ENCODE assay signal across 26 cellular contexts in the genomic region with DNA sequence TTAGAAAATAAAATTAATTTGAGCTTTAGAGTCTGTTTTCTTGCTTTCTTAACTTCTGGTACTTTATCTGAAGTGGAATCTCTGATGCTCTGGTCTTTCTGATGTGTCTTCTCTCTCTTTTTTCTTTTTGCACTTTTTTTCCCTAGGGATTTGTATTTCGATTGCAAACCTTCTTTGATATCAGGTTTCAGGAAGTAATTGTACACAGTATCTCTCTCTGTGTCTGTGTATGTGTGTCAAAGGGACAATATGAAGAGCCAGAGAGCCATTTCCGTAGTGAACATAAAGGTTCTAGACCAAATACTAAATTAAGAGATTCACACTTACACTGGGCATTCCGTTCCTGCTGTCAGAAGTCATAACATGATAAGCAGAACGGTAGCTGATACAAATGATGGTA.
DNase-seq lines count a peak whose midpoint lies in the region; ATAC-seq, FAIRE-seq and TF ChIP-seq lines count a peak whose summit lies in the region.
"Had no signal": no experiment of that assay in that cellular context is flagged by ENCODE, and none has a peak within 500 bp of the region (broad histone marks: within the 10 kb centered on the region; RNA-seq: fewer than 3 reads in every experiment).

No MANE protein-coding gene starts in this region.

- H3K4me2 ChIP-seq in endothelial cell of umbilical vein (ENCODE audit: insufficient read depth, low read length) = no peak overlapping the region

- WGBS in pancreas, 2 donors = 35 to 49% methylated on average over 4 of the region's 4 CpGs

- H3K27ac ChIP-seq in endothelial cell of umbilical vein (ENCODE audit: insufficient read depth, low read depth, low read length) (no peak overlapping the region), pancreas (no peak overlapping the region)
- H3K27ac ChIP-seq: 22Rv1, C4-2B, HL-60, RWPE1, SK-N-MC, upper lobe of right lung had no signal

- ATAC-seq in pancreas = no peak
- ATAC-seq: stimulated activated naive B cell treated with anti-CD40 and anti-IgM and Interleukin-4, amounts not matched to agents 10 μg/mL and 1 μg/mL and 100 μg/mL, for 72 hours had no signal

- DNase-seq in NCI-H345 (lab: John Stamatoyannopoulos, UW) (peak; percentile 4), NCI-H345 treated with DMSO at 0.1 percent for 48 hours (lab: John Stamatoyannopoulos, UW; ENCODE audit: unreplicated experiment) (no peak), NCI-H1092 (lab: John Stamatoyannopoulos, UW) (peak; percentile 17), NCI-H69 (lab: John Stamatoyannopoulos, UW) (peak; percentile 36), endothelial cell of umbilical vein (ENCODE audit: low read depth, low spot score) (peak; percentile 4), D721Med (ENCODE audit: insufficient read length, low spot score) (no peak), pancreas (no peak), posterior cingulate gyrus (no peak)
- DNase-seq: activated CD4-positive, alpha-beta T cell treated with anti-CD3 and anti-CD28 coated beads, Interleukin-2, amount 10 ng/mL, durations not matched to agents 7 days and 5 days; activated effector memory CD4-positive, alpha-beta T cell treated with anti-CD3 and anti-CD28 coated beads, Interleukin-2, amount 50 U/mL, for 16 hours; activated naive CD8-positive, alpha-beta T cell treated with anti-CD3 and anti-CD28 coated beads for 36 hours; activated T-cell treated with anti-CD3 and anti-CD28 coated beads, Interleukin-2, amount 50 U/mL, for 24 hours; aorta; H7; KG1; NCI-H2107; stimulated activated naive B cell treated with anti-CD40 and anti-IgM and Interleukin-4, amounts not matched to agents 10 μg/mL and 1 μg/mL and 100 μg/mL, for 72 hours; substantia nigra; upper lobe of right lung had no signal

- TF ChIP-seq CTCF in endothelial cell of umbilical vein (IDR thresholded peaks at IDR 0.05; ENCODE audit: extremely low read depth in 1 of 2, insufficient read depth in 1 of 2, low read depth in 1 of 2, low read length in 2 of 2) = no peak
- no peak for TF ChIP-seq CTCF in D721Med (IDR thresholded peaks at IDR 0.05; ENCODE audit: insufficient read depth, missing control alignments)
- no peak for TF ChIP-seq CTCF in pancreas (IDR thresholded peaks at IDR 0.05)

- no peak for TF ChIP-seq POLR2A in endothelial cell of umbilical vein (IDR thresholded peaks at IDR 0.05; ENCODE audit: low read depth, low read length)

- H3K4me1 ChIP-seq in endothelial cell of umbilical vein (ENCODE audit: control insufficient read depth, extremely low read depth, insufficient read depth, low read length) (no peaks in the 10 kb centered on the region), pancreas (no peaks in the 10 kb centered on the region)
- H3K4me1 ChIP-seq: upper lobe of right lung had no signal

- H3K36me3 ChIP-seq in endothelial cell of umbilical vein (ENCODE audit: control insufficient read depth in 2 of 2, extremely low read depth in 1 of 2, insufficient read depth in 2 of 2, low read length in 2 of 2) (no peaks in the 10 kb centered on the region), pancreas (no peaks in the 10 kb centered on the region)
- H3K36me3 ChIP-seq: upper lobe of right lung had no signal

- H4K20me1 ChIP-seq in endothelial cell of umbilical vein (replicated peaks; ENCODE audit: control insufficient read depth, extremely low read depth, insufficient read depth, low read length) = no peaks in the 10 kb centered on the region

- no peaks in the 10 kb centered on the region for H3K27me3 ChIP-seq in endothelial cell of umbilical vein (ENCODE audit: control insufficient read depth in 2 of 2, insufficient read depth in 2 of 2, low read length in 2 of 2)
- no peaks in the 10 kb centered on the region for H3K27me3 ChIP-seq in pancreas
- H3K27me3 ChIP-seq: upper lobe of right lung had no signal

- CTCF ChIA-PET in endothelial cell of umbilical vein (lab: Charles Lee) = interaction anchor here (0.6 to 4.0 kb wide), 35 partner anchors 8 to 665 kb away, joined by 3 to 63 read pairs (median 4); no protein-coding TSS in a partner anchor

- no peak overlapping the region for H3K4me3 ChIP-seq in endothelial cell of umbilical vein (replicated peaks in 1 of 3; ENCODE audit: insufficient read depth in 1 of 3, low read depth in 1 of 3, low read length in 3 of 3)
- no peak overlapping the region for H3K4me3 ChIP-seq in pancreas
- H3K4me3 ChIP-seq: SK-N-MC, upper lobe of right lung had no signal

- no peaks in the 10 kb centered on the region for H3K79me2 ChIP-seq in endothelial cell of umbilical vein (ENCODE audit: control insufficient read depth, insufficient read depth, low read length)

- no peak overlapping the region for H2AFZ ChIP-seq in endothelial cell of umbilical vein (ENCODE audit: low read depth, low read length)

- intact Hi-C loops in endothelial cell of umbilical vein (cut with micrococcal nuclease) = loop anchor here (1.0 to 10.0 kb wide), 4 partner anchors 230 to 629 kb away; no protein-coding TSS in a partner anchor
- intact Hi-C loops in pancreas (cut with DNase I) = no loop called here
- intact Hi-C loops in posterior cingulate gyrus (cut with DNase I) = no loop called here

- BruUV-seq in endothelial cell of umbilical vein (replicated peaks; lab: Mats Ljungman, UMichigan) = no TSS peak

- dilution Hi-C loops in endothelial cell of umbilical vein (cut with MboI; ENCODE audit: extremely low pct_ligation_motif_present, low sequenced_read_pairs) = no loop called here

- H3K9me3 ChIP-seq in endothelial cell of umbilical vein (replicated peaks; ENCODE audit: control insufficient read depth, insufficient read depth, low read length) = no peaks in the 10 kb centered on the region
- H3K9me3 ChIP-seq in pancreas = no peaks in the 10 kb centered on the region
- H3K9me3 ChIP-seq: upper lobe of right lung had no signal

- no peak overlapping the region for H3K9ac ChIP-seq in endothelial cell of umbilical vein (replicated peaks; ENCODE audit: extremely low read depth, insufficient read depth, low read length)

- H3K9me1 ChIP-seq in endothelial cell of umbilical vein (replicated peaks; ENCODE audit: control insufficient read depth, extremely low read depth, insufficient read depth, low read length) = no peaks in the 10 kb centered on the region

- POLR2A ChIA-PET in endothelial cell of umbilical vein (lab: Charles Lee) = no interaction called here

- FAIRE-seq in endothelial cell of umbilical vein (lab: Jason Lieb, UNC) (no peak), D721Med (lab: Jason Lieb, UNC) (no peak), pancreas (lab: Jason Lieb, UNC) (no peak)
- FAIRE-seq: bronchial epithelial cell, GM18507 had no signal

TF ChIP-seq in endothelial cell of umbilical vein, 7 proteins besides CTCF, POLR2A, EP300 and RAD21:
- no peak for TF ChIP-seq GATA2 (IDR thresholded peaks at IDR 0.05; ENCODE audit: insufficient read depth, insufficient read length, low read depth, low read length)
- no peak for TF ChIP-seq JUN (IDR thresholded peaks at IDR 0.05; ENCODE audit: borderline replicate concordance, insufficient read depth, insufficient read length, low read depth)
- no peak for TF ChIP-seq EZH2 (IDR thresholded peaks at IDR 0.05; ENCODE audit: borderline replicate concordance, low read depth, low read length, severe bottlenecking)
- TF ChIP-seq, protein P1, sequence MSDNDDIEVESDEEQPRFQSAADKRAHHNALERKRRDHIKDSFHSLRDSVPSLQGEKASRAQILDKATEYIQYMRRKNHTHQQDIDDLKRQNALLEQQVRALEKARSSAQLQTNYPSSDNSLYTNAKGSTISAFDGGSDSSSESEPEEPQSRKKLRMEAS (IDR thresholded peaks at IDR 0.05; ENCODE audit: insufficient read depth, insufficient read length) = no peak
- no peak for TF ChIP-seq MYC (IDR thresholded peaks at IDR 0.05; ENCODE audit: low read depth, low read length)
- TF ChIP-seq POLR2AphosphoS5 (IDR thresholded peaks at IDR 0.05; ENCODE audit: insufficient read depth, low read depth, low read length) = no peak
- no peak for TF ChIP-seq FOS (IDR thresholded peaks at IDR 0.05; ENCODE audit: borderline replicate concordance, insufficient read depth, low read length)

Comparison
In these comparisons a context has a peak if more than half of its experiments do, and no peak if none do; other contexts are left out.
1. DNase-seq: peak in NCI-H345 (single experiment), NCI-H1092 (single experiment), NCI-H69 (single experiment) and endothelial cell of umbilical vein (single experiment); none in NCI-H345 treated with DMSO at 0.1 percent for 48 hours (single experiment), D721Med (single experiment), pancreas (0 of 6) and posterior cingulate gyrus (0 of 10).